In the genomic region with DNA sequence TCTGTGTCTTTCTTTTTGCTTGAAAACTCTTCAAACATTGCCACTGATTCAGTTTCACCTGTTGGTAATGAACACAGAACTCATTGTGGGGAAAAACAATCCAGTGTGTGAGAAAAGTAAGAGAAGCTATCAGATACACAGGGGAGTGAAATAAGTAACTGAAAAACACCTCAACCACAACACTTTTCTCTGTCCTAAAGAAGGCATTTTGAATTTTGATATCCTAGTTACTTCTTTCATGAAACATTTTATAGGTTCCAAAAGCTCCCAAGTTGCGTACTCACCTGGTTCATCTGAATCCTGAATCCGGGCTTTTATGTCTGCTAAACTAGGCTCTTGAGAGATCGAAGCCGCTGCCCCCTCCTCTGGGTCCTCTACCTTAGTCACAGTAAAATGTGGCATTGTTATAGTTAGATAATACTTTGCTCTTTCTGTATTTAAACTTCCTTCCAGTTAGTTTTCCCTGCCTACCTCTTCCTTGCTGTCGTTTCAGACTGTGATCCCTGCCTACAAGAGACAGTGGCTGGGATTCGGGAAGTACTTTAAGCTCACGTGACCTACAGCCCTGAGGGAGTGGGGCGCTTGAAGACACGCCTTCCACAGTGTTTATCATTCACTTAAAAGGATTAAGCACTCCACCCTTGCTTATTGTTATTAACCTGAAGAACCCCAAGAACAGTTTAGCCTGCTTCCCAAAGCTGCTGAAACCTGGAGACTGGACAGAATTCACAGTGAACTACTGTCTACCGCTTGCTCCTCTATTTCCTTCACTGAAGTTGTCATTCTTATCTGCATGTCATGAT, we compare ENCODE assay signal across 7 cellular contexts. TPM values are rescaled to one million over a fixed set of nuclear protein-coding genes. Genes with fewer than 3 reads are reported as not detected.
DNase-seq lines count a peak whose midpoint lies in the region; ATAC-seq and TF ChIP-seq lines count a peak whose summit lies in the region.

No MANE protein-coding gene starts in this region.

- H3K27ac ChIP-seq in IMR-90 (ENCODE audit: insufficient read depth, low read length) = peak overlapping the region; percentile 41
- no peak overlapping the region for H3K27ac ChIP-seq in mesenchymal stem cell (ENCODE audit: low read length, poor library complexity, severe bottlenecking)

- BruUV-seq in IMR-90 (replicated peaks; lab: Mats Ljungman, UMichigan) = no TSS peak

- DNase-seq in ELR (ENCODE audit: low read depth) (peak; percentile 75), IMR-90 (peak; percentile 68), SK-MEL-5 (ENCODE audit: low read depth, low spot score) (peak; percentile 40), endothelial cell (ENCODE audit: low spot score) (peak; percentile 21), mesenchymal stem cell (peak; percentile 77), type B pancreatic cell (ENCODE audit: extremely low spot score, unreplicated experiment) (no peak)

- CTCF ChIA-PET in IMR-90 (lab: Yijun Ruan, JAX) = no interaction called here

- H3K36me3 ChIP-seq in IMR-90 (ENCODE audit: control insufficient read depth, insufficient read depth, low read length) = no peaks in the 10 kb centered on the region
- H3K36me3 ChIP-seq in mesenchymal stem cell (ENCODE audit: control insufficient read depth in 1 of 2, insufficient read depth in 2 of 2, low read depth in 1 of 2, low read length in 2 of 2) = peaks cover 0 to under 1% of the 10 kb centered on the region in 2 experiments

- H2AFZ ChIP-seq in IMR-90 (replicated peaks; ENCODE audit: low read length, poor library complexity) (peak overlapping the region; percentile 85), mesenchymal stem cell (ENCODE audit: low read depth, low read length) (no peak overlapping the region)

- ATAC-seq in GM21390 (IDR thresholded peaks at IDR 0.05; ENCODE audit: unreplicated experiment) (peak; percentile 57), IMR-90 (ENCODE audit: low read depth) (peak; percentile 99)

- H3K9me3 ChIP-seq in IMR-90 (ENCODE audit: control insufficient read depth, insufficient read depth, low read length) = no peaks in the 10 kb centered on the region
- H3K9me3 ChIP-seq in mesenchymal stem cell (ENCODE audit: control insufficient read depth, low read length) = no peaks in the 10 kb centered on the region

- peak overlapping the region; percentile 46 for H3K4me3 ChIP-seq in IMR-90 (ENCODE audit: insufficient read depth, low read depth, low read length)
- peak overlapping the region in 1 of 2 experiments; percentile 86 for H3K4me3 ChIP-seq in mesenchymal stem cell (ENCODE audit: insufficient read depth in 1 of 2, low read depth in 1 of 2, low read length in 2 of 2)

- H3K27me3 Mint-ChIP-seq in endothelial cell (ENCODE audit: unreplicated experiment) = no peaks in the 10 kb centered on the region
- no peaks in the 10 kb centered on the region for H3K27me3 Mint-ChIP-seq in type B pancreatic cell

- peak overlapping the region; percentile 61; the same call in 1 of the 2 replicates for H3K23ac ChIP-seq in IMR-90 (ENCODE audit: low read depth, low read length)
- no peak overlapping the region for H3K23ac ChIP-seq in mesenchymal stem cell (ENCODE audit: low read length in 2 of 2)

- H2BK5ac ChIP-seq in IMR-90 (ENCODE audit: low read depth, low read length, poor library complexity, severe bottlenecking) (no peak overlapping the region), mesenchymal stem cell (ENCODE audit: low read depth, low read length, poor library complexity, severe bottlenecking) (no peak overlapping the region)

- H3K4ac ChIP-seq in IMR-90 (ENCODE audit: low read depth, low read length) (peak overlapping the region; percentile 59), mesenchymal stem cell (ENCODE audit: low read depth in 1 of 2, low read length in 2 of 2) (no peak overlapping the region)

- TF ChIP-seq CTCF in IMR-90 (conservative IDR thresholded peaks at IDR 0.05; ENCODE audit: low read depth, low read length) (no peak), endothelial cell (IDR thresholded peaks at IDR 0.05; ENCODE audit: unreplicated experiment) (no peak), type B pancreatic cell (conservative IDR thresholded peaks at IDR 0.05) (no peak)

- H3K36me3 Mint-ChIP-seq in endothelial cell (ENCODE audit: low read depth, unreplicated experiment) = no peaks in the 10 kb centered on the region
- H3K36me3 Mint-ChIP-seq in type B pancreatic cell = no peaks in the 10 kb centered on the region

- no peak overlapping the region for H2AK5ac ChIP-seq in IMR-90 (ENCODE audit: low read depth, low read length)
- H2AK5ac ChIP-seq in mesenchymal stem cell (ENCODE audit: low read length, severe bottlenecking) = no peak overlapping the region

- H2BK120ac ChIP-seq in IMR-90 (ENCODE audit: low read depth, low read length) (peak overlapping the region; percentile 24), mesenchymal stem cell (ENCODE audit: low read depth, low read length) (no peak overlapping the region)

- H3K9me1 ChIP-seq in IMR-90 (ENCODE audit: insufficient read depth, low read length) = no peaks in the 10 kb centered on the region; the same call in 1 of the 2 replicates

- TF ChIP-seq RAD21 in IMR-90 (IDR thresholded peaks at IDR 0.05; ENCODE audit: low read length) = no peak

- H3K18ac ChIP-seq in IMR-90 (ENCODE audit: low read depth, low read length) (peak overlapping the region; percentile 6; the same call in 1 of the 2 replicates), mesenchymal stem cell (ENCODE audit: low read depth in 1 of 2, low read length in 2 of 2) (peak overlapping the region in 1 of 2 experiments; percentile 54)

- H4K5ac ChIP-seq in IMR-90 (ENCODE audit: low read depth, low read length) = peak overlapping the region; percentile 70

- H2BK15ac ChIP-seq in IMR-90 (ENCODE audit: low read depth, low read length) (0 out of 3 replicates have a peak overlapping the region, but pooled peaks have one; percentile 35), mesenchymal stem cell (ENCODE audit: low read depth, poor library complexity, severe bottlenecking) (no peak overlapping the region)

- H3K27me3 ChIP-seq in IMR-90 (ENCODE audit: control insufficient read depth, insufficient read depth, low read length) (no peaks in the 10 kb centered on the region), mesenchymal stem cell (ENCODE audit: control insufficient read depth in 1 of 2, insufficient read depth in 1 of 2, low read length in 2 of 2) (no peaks in the 10 kb centered on the region)

- no peak overlapping the region for H4K91ac ChIP-seq in IMR-90 (ENCODE audit: insufficient read depth, low read depth, low read length)
- H4K91ac ChIP-seq in mesenchymal stem cell (ENCODE audit: low read length) = no peak overlapping the region

- POLR2A ChIA-PET in IMR-90 (lab: Charles Lee; ENCODE audit: unreplicated experiment) = no interaction called here

- H3K4me1 ChIP-seq in IMR-90 (ENCODE audit: control insufficient read depth, insufficient read depth, low read length) (no peaks in the 10 kb centered on the region; the same call in 1 of the 2 replicates), mesenchymal stem cell (ENCODE audit: control insufficient read depth, insufficient read depth, low read depth, low read length) (no peaks in the 10 kb centered on the region)

- H4K8ac ChIP-seq in IMR-90 (ENCODE audit: low read depth in 2 of 2, low read length in 2 of 2) = peak overlapping the region; percentile 22 to 89
- H4K8ac ChIP-seq in mesenchymal stem cell (ENCODE audit: low read length) = peak overlapping the region; percentile 28

- H3K4me3 Mint-ChIP-seq in endothelial cell (ENCODE audit: unreplicated experiment) (peak overlapping the region; percentile 90), type B pancreatic cell (peak overlapping the region; percentile 90)

- no peak overlapping the region for H2AK9ac ChIP-seq in IMR-90 (replicated peaks; ENCODE audit: low read depth, low read length, poor library complexity)

- dilution Hi-C loops in IMR-90 (cut with HindIII; ENCODE audit: low sequenced_read_pairs, unreplicated experiment) = no loop called here

- no peak overlapping the region for H2BK20ac ChIP-seq in IMR-90 (ENCODE audit: low read depth, low read length)

- peak overlapping the region; percentile 70 for H3K56ac ChIP-seq in IMR-90 (ENCODE audit: extremely low read depth, insufficient read depth, low read length)

- WGBS in IMR-90 (ENCODE audit: extremely low coverage in 2 of 2, insufficient read length in 1 of 2), 2 experiments = no CpG with 5 or more reads among the region's 10 CpGs
- 27% methylated on average over 8 of the region's 10 CpGs for WGBS in mesenchymal stem cell

- H3K4me1 Mint-ChIP-seq in endothelial cell (ENCODE audit: unreplicated experiment) (peaks cover 11% of the 10 kb centered on the region), type B pancreatic cell (ENCODE audit: unreplicated experiment) (peaks cover 11% of the 10 kb centered on the region)

- H3K9me3 Mint-ChIP-seq in endothelial cell (ENCODE audit: unreplicated experiment) (no peaks in the 10 kb centered on the region), type B pancreatic cell (no peaks in the 10 kb centered on the region)

- H3K27ac Mint-ChIP-seq in endothelial cell (ENCODE audit: unreplicated experiment) (peak overlapping the region; percentile 92), type B pancreatic cell (peak overlapping the region; percentile 76)

- in situ Hi-C loops in IMR-90 (cut with MboI; ENCODE audit: low sequenced_read_pairs) (no loop called here), SK-MEL-5 (cut with HindIII; ENCODE audit: low pct_unique_long_range_greater_than_20kb, low sequenced_read_pairs) (no loop called here)

- H3K4me2 ChIP-seq in IMR-90 (ENCODE audit: low read depth, low read length) = peak overlapping the region; percentile 83
- peak overlapping the region; percentile 84 for H3K4me2 ChIP-seq in mesenchymal stem cell (ENCODE audit: low read length, poor library complexity, severe bottlenecking)

- H2BK12ac ChIP-seq in mesenchymal stem cell (ENCODE audit: low read length in 2 of 2) = no peak overlapping the region

- no peaks in the 10 kb centered on the region for H4K20me1 ChIP-seq in IMR-90 (ENCODE audit: insufficient read depth, low read length)

- H3K9ac ChIP-seq in IMR-90 (ENCODE audit: low read depth, low read length) (peak overlapping the region; percentile 89), mesenchymal stem cell (ENCODE audit: low read length) (peak overlapping the region; percentile 90)

- intact Hi-C loops in IMR-90 (cut with micrococcal nuclease) = no loop called here

- H3K79me1 ChIP-seq in IMR-90 (ENCODE audit: low read depth in 1 of 2, low read length in 2 of 2) = peaks cover 3 to 7% of the 10 kb centered on the region in 2 experiments; a peak in 3 of 4 replicates
- peaks cover 13% of the 10 kb centered on the region for H3K79me1 ChIP-seq in mesenchymal stem cell (replicated peaks; ENCODE audit: low read length, poor library complexity, severe bottlenecking)

- peak; percentile 41; the same call in 1 of the 2 replicates for TF ChIP-seq POLR2A in IMR-90 (IDR thresholded peaks at IDR 0.05; ENCODE audit: low read depth, low read length)

- H3K14ac ChIP-seq in IMR-90 (replicated peaks; ENCODE audit: low read depth, low read length) (peak overlapping the region; percentile 80), mesenchymal stem cell (ENCODE audit: low read length in 2 of 2) (no peak overlapping the region)

RNA-seq across cellular contexts. Expression of gene SLC12A6, which starts 19.1 kb away (rescaled TPM):
- 10.0 and 10.2 TPM in 2 replicates for total RNA-seq in IMR-90 (2012; rRNA removed)
- 6.9 and 7.7 TPM in 2 replicates for polyA plus RNA-seq in IMR-90 (2012; rRNA removed)
- 2.4 and 3.1 TPM in 2 replicates for polyA plus RNA-seq in IMR-90 (2012; cell fraction: cytosol; rRNA removed)
- 7.6 and 25.4 TPM in 2 replicates for polyA plus RNA-seq in IMR-90 (2012; cell fraction: nucleus; rRNA removed; ENCODE audit: low replicate concordance)
- total RNA-seq in SK-MEL-5 (2014; rRNA removed; shearing (Covaris generic)) = 2.7 and 2.9 TPM in 2 replicates
- 2.0 and 3.8 TPM in 2 replicates for polyA plus RNA-seq in SK-MEL-5 (2015; cell fraction: cytosol; rRNA removed)
- 7.0 and 7.8 TPM in 2 replicates for polyA plus RNA-seq in SK-MEL-5 (2015; cell fraction: nucleus; rRNA removed)
- total RNA-seq in endothelial cell (ENCODE audit: unreplicated experiment) = 22.4 TPM
- polyA plus RNA-seq in mesenchymal stem cell (2013, experiment 1 of 2) = 6.1 TPM
- polyA plus RNA-seq in mesenchymal stem cell (2013, experiment 2 of 2) = 5.1 TPM
- total RNA-seq in type B pancreatic cell (ENCODE audit: low replicate concordance) = 14.5 and 15.0 TPM in 2 replicates

RNA-seq across cellular contexts. Expression of gene NOP10, which starts 24.5 kb away (rescaled TPM):
- total RNA-seq in IMR-90 (2012; rRNA removed) (141 and 211 TPM in 2 replicates), endothelial cell (ENCODE audit: unreplicated experiment) (191 TPM), type B pancreatic cell (ENCODE audit: low replicate concordance) (143 and 157 TPM in 2 replicates)
- polyA plus RNA-seq in IMR-90 (2012; rRNA removed) = 444 and 468 TPM in 2 replicates
- polyA plus RNA-seq in IMR-90 (2012; cell fraction: cytosol; rRNA removed) = 286 and 658 TPM in 2 replicates
- 88.7 and 109 TPM in 2 replicates for polyA plus RNA-seq in IMR-90 (2012; cell fraction: nucleus; rRNA removed; ENCODE audit: low replicate concordance)
- 388 and 392 TPM in 2 replicates for total RNA-seq in SK-MEL-5 (2014; rRNA removed; shearing (Covaris generic))
- polyA plus RNA-seq in SK-MEL-5 (2015; cell fraction: cytosol; rRNA removed) = 156 and 259 TPM in 2 replicates
- polyA plus RNA-seq in SK-MEL-5 (2015; cell fraction: nucleus; rRNA removed) = 36.9 and 61.1 TPM in 2 replicates
- polyA plus RNA-seq in mesenchymal stem cell (2013, experiment 1 of 2) = 571 TPM
- polyA plus RNA-seq in mesenchymal stem cell (2013, experiment 2 of 2) = 586 TPM

RNA-seq across cellular contexts. Expression of gene NUTM1, which starts 24.6 kb away (rescaled TPM):
- total RNA-seq in IMR-90 (2012; rRNA removed) (not detected in 2 replicates), endothelial cell (ENCODE audit: unreplicated experiment) (not detected), type B pancreatic cell (ENCODE audit: low replicate concordance) (not detected in 2 replicates)
- polyA plus RNA-seq in IMR-90 (2012; rRNA removed) = not detected in 2 replicates
- not detected in 2 replicates for polyA plus RNA-seq in IMR-90 (2012; cell fraction: cytosol; rRNA removed)
- polyA plus RNA-seq in IMR-90 (2012; cell fraction: nucleus; rRNA removed; ENCODE audit: low replicate concordance) = not detected in 2 replicates
- not detected in 2 replicates for total RNA-seq in SK-MEL-5 (2014; rRNA removed; shearing (Covaris generic))
- not detected in 2 replicates for polyA plus RNA-seq in SK-MEL-5 (2015; cell fraction: cytosol; rRNA removed)
- not detected in 2 replicates for polyA plus RNA-seq in SK-MEL-5 (2015; cell fraction: nucleus; rRNA removed)
- polyA plus RNA-seq in mesenchymal stem cell (2013, experiment 1 of 2) = not detected
- not detected for polyA plus RNA-seq in mesenchymal stem cell (2013, experiment 2 of 2)

RNA-seq across cellular contexts. Expression of gene LPCAT4, which starts 48.5 kb away (rescaled TPM):
- total RNA-seq in IMR-90 (2012; rRNA removed) = 3.8 and 3.9 TPM in 2 replicates
- 44.4 and 57.5 TPM in 2 replicates for polyA plus RNA-seq in IMR-90 (2012; rRNA removed)
- 29.3 and 36.8 TPM in 2 replicates for polyA plus RNA-seq in IMR-90 (2012; cell fraction: cytosol; rRNA removed)
- 120 and 164 TPM in 2 replicates for polyA plus RNA-seq in IMR-90 (2012; cell fraction: nucleus; rRNA removed; ENCODE audit: low replicate concordance)
- 6.1 and 13.5 TPM in 2 replicates for total RNA-seq in SK-MEL-5 (2014; rRNA removed; shearing (Covaris generic))
- 27.4 and 43.5 TPM in 2 replicates for polyA plus RNA-seq in SK-MEL-5 (2015; cell fraction: cytosol; rRNA removed)
- polyA plus RNA-seq in SK-MEL-5 (2015; cell fraction: nucleus; rRNA removed) = 158 and 161 TPM in 2 replicates
- 32.4 TPM for total RNA-seq in endothelial cell (ENCODE audit: unreplicated experiment)
- polyA plus RNA-seq in mesenchymal stem cell (2013, experiment 1 of 2) = 31.1 TPM
- polyA plus RNA-seq in mesenchymal stem cell (2013, experiment 2 of 2) = 32.1 TPM
- total RNA-seq in type B pancreatic cell (ENCODE audit: low replicate concordance) = 87.5 and 90.6 TPM in 2 replicates
